In the genomic region with DNA sequence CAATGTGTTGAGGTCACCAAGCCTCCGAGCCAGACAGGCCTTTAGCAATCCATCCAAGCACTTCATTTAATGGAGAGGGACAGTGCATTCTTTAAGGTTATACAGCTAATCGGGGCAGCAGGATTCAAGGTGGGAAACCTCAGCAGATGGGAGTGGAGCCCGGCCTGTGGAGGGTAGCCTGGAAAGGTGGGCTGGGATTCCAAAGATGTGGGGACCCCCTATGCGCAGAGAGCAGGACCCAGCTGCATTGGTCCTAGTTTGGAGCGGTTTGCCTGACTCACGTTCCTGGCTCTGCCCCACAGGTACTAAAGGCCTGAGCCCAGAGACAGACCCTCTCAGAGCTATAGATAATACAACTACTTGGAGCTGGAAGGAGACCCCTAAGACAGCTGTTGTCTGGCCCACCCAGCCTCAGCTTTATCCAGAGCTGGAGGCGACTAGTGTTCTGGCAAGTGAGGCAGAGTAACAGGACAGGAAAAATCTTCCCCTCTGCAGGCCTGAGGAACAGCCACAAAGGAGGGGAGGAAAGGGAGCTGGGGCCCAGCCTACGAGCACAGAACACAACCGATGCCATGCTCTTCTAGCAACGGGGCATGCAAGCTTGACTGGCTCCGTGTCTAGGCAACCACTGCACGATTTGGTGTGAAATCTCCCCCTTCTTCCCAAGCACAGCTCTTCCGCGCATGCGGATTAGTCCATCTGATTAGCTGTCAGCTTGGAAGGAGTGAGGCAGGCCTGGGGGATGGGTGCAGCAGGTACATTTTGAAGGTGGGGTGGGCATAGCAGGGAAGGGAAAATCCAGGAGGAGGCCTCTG, we compare ENCODE assay signal across 16 cellular contexts. TPM values are rescaled to one million over a fixed set of nuclear protein-coding genes. Genes with fewer than 3 reads are reported as not detected.
A peak's percentile ranks its signal among the peaks of the same experiment; 100 is the strongest.
DNase-seq lines count a peak whose midpoint lies in the region; ATAC-seq, FAIRE-seq and TF ChIP-seq lines count a peak whose summit lies in the region.
"Had no signal": no experiment of that assay in that cellular context is flagged by ENCODE, and none has a peak within 500 bp of the region (broad histone marks: within the 10 kb centered on the region; RNA-seq: fewer than 3 reads in every experiment).

No MANE protein-coding gene starts in this region.

- FAIRE-seq in bronchial epithelial cell (lab: Jason Lieb, UNC) (peak; percentile 28), kidney (lab: Jason Lieb, UNC) (no peak)
- FAIRE-seq: G401.6 had no signal

- no peaks in the 10 kb centered on the region for H3K9me2 ChIP-seq in GM23248 (ENCODE audit: insufficient read depth)

- peaks cover 2% of the 10 kb centered on the region for H3K27me3 ChIP-seq in bronchial epithelial cell (ENCODE audit: control insufficient read depth, insufficient read depth, low read length)
- H3K27me3 ChIP-seq in GM23248 (replicated peaks; ENCODE audit: insufficient read depth), result peaks cover 8% of the 10 kb centered on the region

- TF ChIP-seq CTCF in bronchial epithelial cell (IDR thresholded peaks at IDR 0.05; ENCODE audit: insufficient read depth, low read length, severe bottlenecking), result no peak
- TF ChIP-seq CTCF in kidney (IDR thresholded peaks at IDR 0.05; ENCODE audit: borderline replicate concordance, extremely low read depth, insufficient read depth), result no peak

- no peaks in the 10 kb centered on the region for H3K79me2 ChIP-seq in GM23248 (ENCODE audit: insufficient read depth)

- no peaks in the 10 kb centered on the region for H4K20me1 ChIP-seq in GM23248 (ENCODE audit: insufficient read depth)

- H3K9me3 Mint-ChIP-seq in stimulated activated naive B cell treated with anti-CD40 and anti-IgM and Interleukin-4, amounts not matched to agents 10 μg/mL and 1 μg/mL and 100 μg/mL, for 72 hours, result no peaks in the 10 kb centered on the region
- H3K9me3 Mint-ChIP-seq: stimulated activated effector memory CD8-positive, alpha-beta T cell treated with anti-CD3 and anti-CD28 coated beads, Interleukin-12 subunit alpha, Interleukin-12 subunit beta, amount 100 ng/mL, for 72 hours had no signal

- no peaks in the 10 kb centered on the region for H3F3A ChIP-seq in GM23248 (ENCODE audit: insufficient read depth)

- no peak overlapping the region for H2AFZ ChIP-seq in GM23248

- no peak overlapping the region for H3K4me3 ChIP-seq in bronchial epithelial cell (ENCODE audit: low read depth, low read length)
- no peak overlapping the region for H3K4me3 ChIP-seq in kidney (ENCODE audit: low read length in 2 of 2)
- H3K4me3 ChIP-seq in GM23248, result no peak overlapping the region

- H3K4me2 ChIP-seq in GM23248 (ENCODE audit: unreplicated experiment), result no peak overlapping the region

- H3K4me1 ChIP-seq in kidney (ENCODE audit: control insufficient read depth in 1 of 2, insufficient read depth in 1 of 2, low read depth in 1 of 2, low read length in 2 of 2) (peaks cover 4 to 7% of the 10 kb centered on the region in 2 donors), GM23248 (ENCODE audit: insufficient read depth) (no peaks in the 10 kb centered on the region)

- no peaks in the 10 kb centered on the region for H3K4me1 Mint-ChIP-seq in stimulated activated naive B cell treated with anti-CD40 and anti-IgM and Interleukin-4, amounts not matched to agents 10 μg/mL and 1 μg/mL and 100 μg/mL, for 72 hours

- no peak for ATAC-seq in stimulated activated naive B cell treated with anti-CD40 and anti-IgM and Interleukin-4, amounts not matched to agents 10 μg/mL and 1 μg/mL and 100 μg/mL, for 72 hours (replicated peaks)
- ATAC-seq in GM21390 (IDR thresholded peaks at IDR 0.05; ENCODE audit: unreplicated experiment), result no peak
- ATAC-seq: naive thymus-derived CD8-positive, alpha-beta T cell; stimulated activated effector memory CD8-positive, alpha-beta T cell treated with anti-CD3 and anti-CD28 coated beads, Interleukin-12 subunit alpha, Interleukin-12 subunit beta, amount 100 ng/mL, for 72 hours had no signal

- DNase-seq in NCI-H1694 treated with DMSO at 0.1 percent for 48 hours (lab: John Stamatoyannopoulos, UW), result peak; percentile 38
- no peak for DNase-seq in bronchial epithelial cell (ENCODE audit: low read depth)
- peak; percentile 89 for DNase-seq in kidney
- DNase-seq in posterior cingulate gyrus, result peak; percentile 46 to 93 (median 64)
- DNase-seq in amniotic stem cell (lab: John Stamatoyannopoulos, UW), result no peak
- DNase-seq in stimulated activated naive B cell treated with anti-CD40 and anti-IgM and Interleukin-4, amounts not matched to agents 10 μg/mL and 1 μg/mL and 100 μg/mL, for 72 hours, result no peak
- DNase-seq in GM23248, result no peak
- DNase-seq: naive thymus-derived CD8-positive, alpha-beta T cell; NCI-H1048; stimulated activated CD4-positive, alpha-beta T cell treated with anti-CD3 and anti-CD28 coated beads, Interleukin-1b, Interleukin-23, amount 100 ng/mL, for 48 hours had no signal

- H3K4me3 Mint-ChIP-seq in stimulated activated naive B cell treated with anti-CD40 and anti-IgM and Interleukin-4, amounts not matched to agents 10 μg/mL and 1 μg/mL and 100 μg/mL, for 72 hours, result no peak overlapping the region
- H3K4me3 Mint-ChIP-seq: CD14-positive monocyte; naive thymus-derived CD8-positive, alpha-beta T cell; stimulated activated effector memory CD8-positive, alpha-beta T cell treated with anti-CD3 and anti-CD28 coated beads, Interleukin-12 subunit alpha, Interleukin-12 subunit beta, amount 100 ng/mL, for 72 hours had no signal

- H3K36me3 ChIP-seq in bronchial epithelial cell (ENCODE audit: control insufficient read depth, insufficient read depth, low read length) (no peaks in the 10 kb centered on the region), kidney (ENCODE audit: control insufficient read depth in 1 of 2, insufficient read depth in 2 of 2, low read length in 2 of 2) (no peaks in the 10 kb centered on the region), GM23248 (ENCODE audit: low read depth) (no peaks in the 10 kb centered on the region)

- H3K27ac ChIP-seq in kidney (ENCODE audit: low read depth in 2 of 2, low read length in 2 of 2), result no peak overlapping the region
- no peak overlapping the region for H3K27ac ChIP-seq in GM23248

- peaks cover 41 to 42% of the 10 kb centered on the region in 2 donors for H3K27me3 Mint-ChIP-seq in stimulated activated naive B cell treated with anti-CD40 and anti-IgM and Interleukin-4, amounts not matched to agents 10 μg/mL and 1 μg/mL and 100 μg/mL, for 72 hours

- in situ Hi-C loops in GM23248 (cut with MboI), result no loop called here

- H3K9ac ChIP-seq in kidney (ENCODE audit: low read length in 2 of 2), result no peak overlapping the region
- no peak overlapping the region for H3K9ac ChIP-seq in GM23248

- H3K9me3 ChIP-seq in kidney (ENCODE audit: control insufficient read depth in 1 of 2, low read length in 2 of 2) (no peaks in the 10 kb centered on the region), GM23248 (ENCODE audit: low read depth) (no peaks in the 10 kb centered on the region)

- no peak overlapping the region for H3K27ac Mint-ChIP-seq in stimulated activated naive B cell treated with anti-CD40 and anti-IgM and Interleukin-4, amounts not matched to agents 10 μg/mL and 1 μg/mL and 100 μg/mL, for 72 hours
- H3K27ac Mint-ChIP-seq: CD14-positive monocyte; stimulated activated effector memory CD8-positive, alpha-beta T cell treated with anti-CD3 and anti-CD28 coated beads, Interleukin-12 subunit alpha, Interleukin-12 subunit beta, amount 100 ng/mL, for 72 hours had no signal

- WGBS in GM23248 (ENCODE audit: low coverage in 1 of 2, low lambda C conversion rate in 2 of 2, missing lambda C conversion rate in 2 of 2), 2 experiments, result 32 to 34% methylated on average over 15 of the region's 15 CpGs

- intact Hi-C loops in kidney (cut with DNase I) (no loop called here), posterior cingulate gyrus (cut with DNase I) (no loop called here)

- H3K36me3 Mint-ChIP-seq in stimulated activated naive B cell treated with anti-CD40 and anti-IgM and Interleukin-4, amounts not matched to agents 10 μg/mL and 1 μg/mL and 100 μg/mL, for 72 hours, result no peaks in the 10 kb centered on the region
- H3K36me3 Mint-ChIP-seq: CD14-positive monocyte; naive thymus-derived CD8-positive, alpha-beta T cell; stimulated activated effector memory CD8-positive, alpha-beta T cell treated with anti-CD3 and anti-CD28 coated beads, Interleukin-12 subunit alpha, Interleukin-12 subunit beta, amount 100 ng/mL, for 72 hours had no signal

RNA-seq across cellular contexts. Expression of a gene that starts 1.1 kb away (rescaled TPM):
- total RNA-seq in bronchial epithelial cell, result not detected in 2 replicates
- total RNA-seq in kidney, result 0.06 TPM
- 1.6 TPM for polyA plus RNA-seq in kidney (ENCODE audit: insufficient read depth, low read depth, low replicate concordance)
- total RNA-seq in GM23248 (2014; rRNA removed; shearing (Covaris generic)), result not detected in 2 replicates
- not detected in 2 replicates for polyA plus RNA-seq in GM23248 (2016; fragmentation: Nextera tagmentation; extraction: Ambion mirVana)
- total RNA-seq: HT-29; naive thymus-derived CD8-positive, alpha-beta T cell had no signal
- polyA plus RNA-seq: CD14-positive monocyte; naive thymus-derived CD8-positive, alpha-beta T cell had no signal

RNA-seq across cellular contexts. Expression of a gene that starts 28.5 kb away (rescaled TPM):
- not detected in 2 replicates for total RNA-seq in bronchial epithelial cell
- total RNA-seq in kidney, result 0.03 TPM
- 0.13 TPM for polyA plus RNA-seq in kidney (ENCODE audit: insufficient read depth, low read depth, low replicate concordance)
- total RNA-seq in GM23248 (2014; rRNA removed; shearing (Covaris generic)), result not detected in 2 replicates
- polyA plus RNA-seq in GM23248 (2016; fragmentation: Nextera tagmentation; extraction: Ambion mirVana), result 0.80 TPM in 1 of 2 replicates, not detected in the other
- total RNA-seq: HT-29; naive thymus-derived CD8-positive, alpha-beta T cell had no signal
- polyA plus RNA-seq: CD14-positive monocyte; naive thymus-derived CD8-positive, alpha-beta T cell had no signal

RNA-seq across cellular contexts. Expression of a gene that starts 33.0 kb away (rescaled TPM):
- total RNA-seq in bronchial epithelial cell, result 61.6 and 67.4 TPM in 2 replicates
- total RNA-seq in kidney, result 35.6 TPM
- 37.6 TPM for polyA plus RNA-seq in kidney (ENCODE audit: insufficient read depth, low read depth, low replicate concordance)
- 13.9 and 25.9 TPM in 2 replicates for total RNA-seq in GM23248 (2014; rRNA removed; shearing (Covaris generic))
- polyA plus RNA-seq in GM23248 (2016; fragmentation: Nextera tagmentation; extraction: Ambion mirVana), result 39.9 TPM in 2 replicates

RNA-seq across cellular contexts. Expression of a gene that starts 59.7 kb away (rescaled TPM):
- total RNA-seq in bronchial epithelial cell (not detected in 2 replicates), kidney (0.54 TPM)
- polyA plus RNA-seq in kidney (ENCODE audit: insufficient read depth, low read depth, low replicate concordance) (1.1 TPM), GM23248 (2016; fragmentation: Nextera tagmentation; extraction: Ambion mirVana) (not detected in 2 replicates)
- not detected in 2 replicates for total RNA-seq in GM23248 (2014; rRNA removed; shearing (Covaris generic))
- total RNA-seq: HT-29; naive thymus-derived CD8-positive, alpha-beta T cell; T-helper 1 cell treated with Interleukin-12 subunit alpha and Interleukin-12 subunit beta and Interleukin-4 antibody, amounts not matched to agents 30 ng/mL and 1 ng/mL, for 36 hours had no signal
- polyA plus RNA-seq: naive thymus-derived CD8-positive, alpha-beta T cell had no signal

Comparison
In these comparisons a context has a peak if more than half of its experiments do, and no peak if none do; other contexts are left out.
1. DNase-seq: peak in NCI-H1694 treated with DMSO at 0.1 percent for 48 hours (single experiment), kidney (single experiment) and posterior cingulate gyrus (10 of 10); none in bronchial epithelial cell (single experiment), amniotic stem cell (single experiment), stimulated activated naive B cell treated with anti-CD40 and anti-IgM and Interleukin-4, amounts not matched to agents 10 μg/mL and 1 μg/mL and 100 μg/mL, for 72 hours (single experiment) and GM23248 (single experiment).